ENCODE assay signal across 7 cellular contexts in the genomic region with DNA sequence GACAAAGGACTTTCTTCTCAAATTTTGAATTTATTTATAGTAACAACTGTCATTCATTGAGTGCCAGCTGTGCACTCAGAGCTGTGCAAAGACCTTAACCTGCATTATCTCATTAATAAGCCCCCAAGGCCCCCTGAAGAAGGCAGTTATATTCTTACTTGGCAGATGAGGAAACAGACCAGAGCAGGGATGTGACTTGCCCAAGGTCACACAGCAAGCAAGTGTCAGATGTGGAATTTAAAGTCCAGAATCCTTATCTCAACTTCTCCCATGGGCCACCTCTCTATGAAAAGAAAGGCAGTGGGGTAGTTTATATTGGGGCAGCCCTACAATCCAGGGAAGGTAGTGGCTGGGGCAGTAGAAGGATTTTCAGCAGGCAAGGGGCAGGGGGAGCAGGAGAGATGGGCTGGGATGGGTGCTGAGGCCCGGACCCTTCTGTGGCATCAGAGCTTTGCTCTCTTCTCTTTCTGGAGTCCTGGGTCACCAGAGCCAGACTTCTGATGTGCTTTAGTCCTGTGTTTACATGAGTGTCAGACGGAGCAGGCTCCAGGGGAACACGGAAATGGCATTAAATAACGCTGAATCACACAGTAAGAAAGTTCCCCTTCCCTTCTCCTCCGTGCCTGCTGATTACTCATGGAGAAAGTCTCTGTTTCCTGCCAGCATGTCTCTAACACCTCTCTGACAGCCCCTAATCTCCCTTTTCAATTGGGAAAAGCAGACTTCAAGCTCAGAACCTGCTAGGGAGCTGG. TPM values are rescaled to one million over a fixed set of nuclear protein-coding genes. Genes with fewer than 3 reads are reported as not detected.
DNase-seq lines count a peak whose midpoint lies in the region; ATAC-seq, FAIRE-seq and TF ChIP-seq lines count a peak whose summit lies in the region.

No MANE protein-coding gene starts in this region.

- no peak for DNase-seq in GM12891 (ENCODE audit: insufficient read length, low spot score)
- DNase-seq in NCI-H460 (ENCODE audit: extremely low read depth, low read depth): peak; percentile 17
- peak; percentile 86 for DNase-seq in dedifferentiated amniotic fluid mesenchymal stem cell (ENCODE audit: extremely low spot score)
- peak; percentile 71 for DNase-seq in myocyte (ENCODE audit: low read depth)
- no peak for DNase-seq in NCI-H1105 (lab: John Stamatoyannopoulos, UW)
- no peak for DNase-seq in NCI-H2227 (lab: John Stamatoyannopoulos, UW; ENCODE audit: unreplicated experiment)

- FAIRE-seq in GM12891 (lab: Jason Lieb, UNC): peak; percentile 78

- no peak for ATAC-seq in HG02571 (IDR thresholded peaks at IDR 0.05; ENCODE audit: unreplicated experiment)

- TF ChIP-seq POLR2A in GM12891 (IDR thresholded peaks at IDR 0.05; ENCODE audit: low read depth, low read length): no peak

TF ChIP-seq in GM12891, 5 proteins besides CTCF, POLR2A, EP300 and RAD21:
- no peak for TF ChIP-seq PAX5 (IDR thresholded peaks at IDR 0.05; ENCODE audit: insufficient read depth, low read length, severe bottlenecking)
- no peak for TF ChIP-seq POLR2AphosphoS5 (IDR thresholded peaks at IDR 0.05; ENCODE audit: low read depth, low read length)
- no peak for TF ChIP-seq SPI1 (IDR thresholded peaks at IDR 0.05; ENCODE audit: low read depth, low read length)
- no peak for TF ChIP-seq POU2F2 (IDR thresholded peaks at IDR 0.05; ENCODE audit: low read depth, low read length)
- TF ChIP-seq TAF1 (IDR thresholded peaks at IDR 0.05; ENCODE audit: low read depth, low read length): no peak

RNA-seq across cellular contexts. Expression of a gene that starts 39.5 kb away (rescaled TPM):
- not detected for polyA plus RNA-seq in GM12891 (2012; ENCODE audit: low read depth, missing spikeins)
- total RNA-seq in NCI-H460 (2014; rRNA removed; shearing (Covaris generic)): 0.20 and 0.23 TPM in 2 replicates
- not detected in 2 replicates for polyA plus RNA-seq in NCI-H460 (2014; cell fraction: nucleus; rRNA removed)
- total RNA-seq in myocyte: 4.2 and 9.5 TPM in 2 replicates
- 7.4 TPM for polyA plus RNA-seq in myocyte (2012)

Comparison
In these comparisons a context has a peak if more than half of its experiments do, and no peak if none do; other contexts are left out.
1. DNase-seq: peak in NCI-H460 (single experiment), dedifferentiated amniotic fluid mesenchymal stem cell (single experiment) and myocyte (single experiment); none in GM12891 (single experiment), NCI-H1105 (single experiment) and NCI-H2227 (single experiment).